8 cellular contexts compared by ENCODE assay signal in genomic region chr4:169079942-169080827, GRCh38.
DNase-seq lines count a peak whose midpoint lies in the region; ATAC-seq, FAIRE-seq and TF ChIP-seq lines count a peak whose summit lies in the region.

No MANE protein-coding gene starts in this region.

- no peak overlapping the region for H3K9ac ChIP-seq in H1 (replicated peaks in 1 of 4; ENCODE audit: extremely low read depth in 1 of 4, low read depth in 3 of 4, low read length in 3 of 4)

- H3K79me1 ChIP-seq in H1 (ENCODE audit: low read depth, low read length): no peaks in the 10 kb centered on the region

- H3K23me2 ChIP-seq in H1 (ENCODE audit: low read depth, low read length): no peaks in the 10 kb centered on the region

- peak overlapping the region; percentile 64 for H3K27ac Mint-ChIP-seq in nephron progenitor cell

- peaks cover 5% of the 10 kb centered on the region; the same call in 1 of the 2 replicates for H3K4me1 ChIP-seq in SJCRH30
- no peaks in the 10 kb centered on the region for H3K4me1 ChIP-seq in H1 (replicated peaks in 1 of 4; ENCODE audit: control insufficient read depth in 3 of 4, insufficient read depth in 4 of 4, low read length in 3 of 4)

- H3K23ac ChIP-seq in H1 (ENCODE audit: insufficient read length): no peak overlapping the region

- no peaks in the 10 kb centered on the region for H3K27me3 ChIP-seq in AG04450 (ENCODE audit: control insufficient read depth, insufficient read depth, low read length)
- H3K27me3 ChIP-seq in SJCRH30: no peaks in the 10 kb centered on the region
- no peaks in the 10 kb centered on the region for H3K27me3 ChIP-seq in H1 (replicated peaks in 1 of 4; ENCODE audit: control insufficient read depth in 3 of 4, extremely low read depth in 1 of 4, insufficient read depth in 3 of 4, low read length in 3 of 4)

- H3K4me1 Mint-ChIP-seq in nephron progenitor cell: peaks cover 24% of the 10 kb centered on the region

- H3K18ac ChIP-seq in H1 (ENCODE audit: extremely low read depth, low read length): no peak overlapping the region

- H2BK12ac ChIP-seq in H1 (ENCODE audit: low read depth, low read length): no peak overlapping the region

- ATAC-seq in GM18519 (IDR thresholded peaks at IDR 0.05; ENCODE audit: low FRiP score, unreplicated experiment) (peak; percentile 72), HG02970 (IDR thresholded peaks at IDR 0.05; ENCODE audit: low FRiP score, unreplicated experiment) (peak; percentile 86)

- no peak overlapping the region; the same call in 1 of the 2 replicates for H3K4me3 ChIP-seq in AG04450 (ENCODE audit: low read depth, low read length)
- peak overlapping the region; percentile 54 for H3K4me3 ChIP-seq in SJCRH30
- H3K4me3 ChIP-seq in H1 (ENCODE audit: extremely low read depth in 1 of 4, insufficient read depth in 2 of 4, low read depth in 3 of 4, low read length in 4 of 4): no peak overlapping the region

- no peak overlapping the region for H3K4me2 ChIP-seq in H1 (ENCODE audit: insufficient read depth in 1 of 2, low read depth in 2 of 2, low read length in 2 of 2)

- no peak overlapping the region for H2BK5ac ChIP-seq in H1 (ENCODE audit: low read depth, low read length)

- POLR2A ChIA-PET in AG04450 (lab: Yijun Ruan, JAX) (interaction anchor here (1.0 kb wide), 1 partner anchor 70 kb away, joined by 3 read pairs; the partner anchor contains the start of gene CBR4), H1 (lab: Charles Lee; ENCODE audit: partially characterized antibody) (no interaction called here)

- CTCF ChIA-PET in AG04450 (lab: Charles Lee): interaction anchor here (0.9 kb wide), 2 partner anchors 54 to 413 kb away, joined by 3 read pairs; no protein-coding TSS in a partner anchor
- CTCF ChIA-PET in H1 (lab: Charles Lee; ENCODE audit: partially characterized antibody): no interaction called here

- no peaks in the 10 kb centered on the region for H3K36me3 Mint-ChIP-seq in nephron progenitor cell (ENCODE audit: low read depth)

- no peaks in the 10 kb centered on the region for H3K79me2 ChIP-seq in H1 (ENCODE audit: control insufficient read depth in 1 of 2, insufficient read depth in 2 of 2, low read length in 2 of 2)

- DNase-seq in AG04450 (ENCODE audit: low read depth, low spot score) (no peak), SJCRH30 (peak; percentile 83 to 88), H1 (ENCODE audit: low read depth in 1 of 2, low spot score in 2 of 2) (no peak), nephron progenitor cell (no peak), SHP77 treated with DMSO at 0.1 percent for 48 hours (lab: John Stamatoyannopoulos, UW) (no peak)
- DNase-seq in effector CD8-positive, alpha-beta T cell (lab: John Stamatoyannopoulos, UW): no peak

- WGBS in H1 (ENCODE audit: extremely low coverage in 1 of 2, insufficient coverage in 1 of 2, insufficient read length in 1 of 2, insufficient replicate concordance in 2 of 2, low coverage in 1 of 2, low lambda C conversion rate in 2 of 2, missing lambda C conversion rate in 1 of 2), 2 experiments: 91% methylated on average over 19 of the region's 19 CpGs; no CpG with 5 or more reads in 1 of the 2 experiments

- H4K5ac ChIP-seq in H1 (ENCODE audit: insufficient read length, low read depth, low read length): no peak overlapping the region

- TF ChIP-seq CTCF in AG04450 (IDR thresholded peaks at IDR 0.05; ENCODE audit: low read depth, low read length) (no peak), H1 (IDR thresholded peaks at IDR 0.05; ENCODE audit: control extremely low read depth in 1 of 3, insufficient read depth in 1 of 3, low read depth in 1 of 3, low read length in 3 of 3) (no peak), nephron progenitor cell (IDR thresholded peaks at IDR 0.05) (no peak)

- no peak for TF ChIP-seq POLR2A in H1 (IDR thresholded peaks at IDR 0.05; ENCODE audit: control extremely low read depth in 1 of 2, low read depth in 2 of 2, low read length in 2 of 2)

- H3K14ac ChIP-seq in H1 (ENCODE audit: insufficient read length): no peak overlapping the region

- H3K4me3 Mint-ChIP-seq in nephron progenitor cell: no peak overlapping the region

- H3K9me3 Mint-ChIP-seq in nephron progenitor cell: peaks cover 4% of the 10 kb centered on the region

- H2BK120ac ChIP-seq in H1 (replicated peaks; ENCODE audit: low read depth, low read length): no peak overlapping the region

- H3K36me3 ChIP-seq in SJCRH30 (no peaks in the 10 kb centered on the region), H1 (ENCODE audit: control insufficient read depth in 2 of 4, insufficient read depth in 4 of 4, low read length in 3 of 4) (no peaks in the 10 kb centered on the region)

- no peaks in the 10 kb centered on the region for H3K27me3 Mint-ChIP-seq in nephron progenitor cell (ENCODE audit: low read depth, poor library complexity)

- no peak for TF ChIP-seq EP300 in H1 (IDR thresholded peaks at IDR 0.05; ENCODE audit: borderline replicate concordance in 1 of 2, low read depth in 2 of 2, low read length in 2 of 2)

- TF ChIP-seq RAD21 in H1 (IDR thresholded peaks at IDR 0.05 in 1 of 2, conservative IDR thresholded peaks at IDR 0.05 in 1 of 2; ENCODE audit: low read depth in 2 of 2, low read length in 2 of 2): no peak

- H3K56ac ChIP-seq in H1 (replicated peaks; ENCODE audit: insufficient read length, low read depth, low read length): no peak overlapping the region

- H3K4ac ChIP-seq in H1 (replicated peaks; ENCODE audit: insufficient read length, low read depth, low read length): peak overlapping the region; percentile 81

- no peak for FAIRE-seq in H1 (lab: Jason Lieb, UNC)

- H2AK5ac ChIP-seq in H1 (ENCODE audit: low read depth, low read length): no peak overlapping the region

- H3K27ac ChIP-seq in AG04450 (ENCODE audit: low read depth, low read length) (peak overlapping the region; percentile 21), SJCRH30 (peak overlapping the region; percentile 93), H1 (ENCODE audit: low read depth, low read length) (no peak overlapping the region)

- no peak overlapping the region for H4K91ac ChIP-seq in H1 (replicated peaks; ENCODE audit: insufficient read length, low read length)

- no peak overlapping the region for H4K8ac ChIP-seq in H1 (ENCODE audit: extremely low read depth, insufficient read depth, low read length)

- no peak overlapping the region for H2BK15ac ChIP-seq in H1 (ENCODE audit: low read length)

- H3K9me3 ChIP-seq in AG04450 (ENCODE audit: control insufficient read depth, insufficient read depth, low read length): no peaks in the 10 kb centered on the region
- H3K9me3 ChIP-seq in SJCRH30 (replicated peaks): no peaks in the 10 kb centered on the region
- no peaks in the 10 kb centered on the region for H3K9me3 ChIP-seq in H1 (ENCODE audit: insufficient read depth in 2 of 2, low read depth in 1 of 2, low read length in 1 of 2)

- no peak overlapping the region for H2AFZ ChIP-seq in H1 (ENCODE audit: low read length)

- no peak overlapping the region for H2BK20ac ChIP-seq in H1 (ENCODE audit: low read length)

- H4K20me1 ChIP-seq in H1 (replicated peaks in 1 of 2; ENCODE audit: control insufficient read depth in 1 of 2, insufficient read depth in 2 of 2, low read length in 2 of 2): no peaks in the 10 kb centered on the region

TF ChIP-seq in H1, 55 proteins besides CTCF, POLR2A, EP300 and RAD21:
- TF ChIP-seq, protein P1, sequence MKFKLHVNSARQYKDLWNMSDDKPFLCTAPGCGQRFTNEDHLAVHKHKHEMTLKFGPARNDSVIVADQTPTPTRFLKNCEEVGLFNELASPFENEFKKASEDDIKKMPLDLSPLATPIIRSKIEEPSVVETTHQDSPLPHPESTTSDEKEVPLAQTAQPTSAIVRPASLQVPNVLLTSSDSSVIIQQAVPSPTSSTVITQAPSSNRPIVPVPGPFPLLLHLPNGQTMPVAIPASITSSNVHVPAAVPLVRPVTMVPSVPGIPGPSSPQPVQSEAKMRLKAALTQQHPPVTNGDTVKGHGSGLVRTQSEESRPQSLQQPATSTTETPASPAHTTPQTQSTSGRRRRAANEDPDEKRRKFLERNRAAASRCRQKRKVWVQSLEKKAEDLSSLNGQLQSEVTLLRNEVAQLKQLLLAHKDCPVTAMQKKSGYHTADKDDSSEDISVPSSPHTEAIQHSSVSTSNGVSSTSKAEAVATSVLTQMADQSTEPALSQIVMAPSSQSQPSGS (IDR thresholded peaks at IDR 0.05; ENCODE audit: low read length): no peak
- TF ChIP-seq YY1 (IDR thresholded peaks at IDR 0.05; ENCODE audit: low read depth, low read length) (no peak), HDAC2 (IDR thresholded peaks at IDR 0.05; ENCODE audit: borderline replicate concordance in 1 of 2, low read depth in 2 of 2, low read length in 2 of 2) (no peak), MAFK (IDR thresholded peaks at IDR 0.05; ENCODE audit: low read depth, low read length) (no peak), EGR1 (IDR thresholded peaks at IDR 0.05; ENCODE audit: borderline replicate concordance, low read depth, low read length) (no peak), BRCA1 (IDR thresholded peaks at IDR 0.05; ENCODE audit: low read depth, low read length) (no peak), CBX8 (IDR thresholded peaks at IDR 0.05; ENCODE audit: borderline replicate concordance, low read depth, low read length) (no peak), SP1 (IDR thresholded peaks at IDR 0.05; ENCODE audit: low read depth, low read length) (no peak), CREB1 (IDR thresholded peaks at IDR 0.05) (no peak), KDM4A (IDR thresholded peaks at IDR 0.05; ENCODE audit: low read depth, low read length, severe bottlenecking) (no peak), USF2 (IDR thresholded peaks at IDR 0.05; ENCODE audit: low read length) (no peak), TAF1 (IDR thresholded peaks at IDR 0.05; ENCODE audit: low read depth, low read length) (no peak), JUN (IDR thresholded peaks at IDR 0.05; ENCODE audit: low read depth, low read length) (no peak), SIX5 (IDR thresholded peaks at IDR 0.05; ENCODE audit: low read depth, low read length) (no peak), CEBPB (IDR thresholded peaks at IDR 0.05; ENCODE audit: low read depth, low read length) (no peak), HDAC6 (IDR thresholded peaks at IDR 0.05; ENCODE audit: low read depth, low read length) (no peak), TCF12 (IDR thresholded peaks at IDR 0.05; ENCODE audit: low read depth, low read length) (no peak), TEAD4 (IDR thresholded peaks at IDR 0.05; ENCODE audit: low read depth, low read length) (no peak), ASH2L (IDR thresholded peaks at IDR 0.05; ENCODE audit: low read length) (no peak), RNF2 (IDR thresholded peaks at IDR 0.05; ENCODE audit: borderline replicate concordance, low read depth, low read length, missing control alignments, poor library complexity, severe bottlenecking) (no peak)
TF ChIP-seq in H1: peak in this region for 0.

Comparison
In these comparisons a context has a peak if more than half of its experiments do, and no peak if none do; other contexts are left out.
1. DNase-seq: peak in SJCRH30 (2 of 2); none in AG04450 (single experiment), H1 (0 of 2), nephron progenitor cell (single experiment), effector CD8-positive, alpha-beta T cell (single experiment) and SHP77 treated with DMSO at 0.1 percent for 48 hours (single experiment).